Comparison of ENCODE assay signal across 23 cellular contexts in the genomic region with DNA sequence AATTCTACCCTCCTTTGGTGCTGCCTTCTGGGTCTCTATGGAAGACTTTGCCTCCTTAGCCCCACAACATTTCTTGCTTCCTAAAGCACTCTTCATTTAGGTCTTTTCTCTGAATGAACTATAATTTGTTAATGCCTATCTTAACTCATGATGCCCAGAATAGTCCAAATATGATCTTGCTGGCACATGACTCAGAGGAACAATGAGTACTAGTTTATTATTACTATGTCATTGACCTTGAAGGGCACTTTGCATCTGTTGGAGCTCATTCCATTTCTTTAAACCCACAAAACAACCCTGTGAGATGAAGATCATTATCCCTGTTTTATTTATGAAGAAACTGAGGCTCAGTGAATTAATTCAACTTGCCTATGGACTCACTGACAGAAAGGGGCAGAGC.
DNase-seq lines count a peak whose midpoint lies in the region; ATAC-seq, FAIRE-seq and TF ChIP-seq lines count a peak whose summit lies in the region.
"Had no signal": no experiment of that assay in that cellular context is flagged by ENCODE, and none has a peak within 500 bp of the region (broad histone marks: within the 10 kb centered on the region; RNA-seq: fewer than 3 reads in every experiment).

No MANE protein-coding gene starts in this region.

- H3K4me3 Mint-ChIP-seq in activated CD4-positive, alpha-beta T cell treated with anti-CD3 and anti-CD28 coated beads, Interleukin-2, amount 10 ng/mL, durations not matched to agents 7 days and 5 days, result no peak overlapping the region
- H3K4me3 Mint-ChIP-seq: CD4-positive, alpha-beta T cell had no signal

- in situ Hi-C loops in gastrocnemius medialis (cut with MboI; ENCODE audit: low sequenced_read_pairs in 4 of 4), result loop anchor here (10.0 to 25.0 kb wide), 5 partner anchors 214 to 704 kb away; a partner anchor contains a TSS

- CTCF ChIA-PET in activated CD4-positive, alpha-beta T cell treated with anti-CD3 and anti-CD28 coated beads, Interleukin-2, amount 10 ng/mL, durations not matched to agents 7 days and 5 days (lab: Charles Lee), result no interaction called here

- H3K27me3 Mint-ChIP-seq in activated CD4-positive, alpha-beta T cell treated with anti-CD3 and anti-CD28 coated beads, Interleukin-2, amount 10 ng/mL, durations not matched to agents 7 days and 5 days, result no peaks in the 10 kb centered on the region
- H3K27me3 Mint-ChIP-seq: CD4-positive, alpha-beta T cell had no signal

- TF ChIP-seq CTCF in esophagus squamous epithelium (IDR thresholded peaks at IDR 0.05) (no peak), right atrium auricular region (IDR thresholded peaks at IDR 0.05) (no peak), gastrocnemius medialis (IDR thresholded peaks at IDR 0.05 in 4 of 5, conservative IDR thresholded peaks at IDR 0.05 in 1 of 5) (no peak), WERI-Rb-1 (IDR thresholded peaks at IDR 0.05; ENCODE audit: low read depth, low read length) (no peak)

- H3K4me1 ChIP-seq in esophagus squamous epithelium, result no peaks in the 10 kb centered on the region
- no peaks in the 10 kb centered on the region for H3K4me1 ChIP-seq in right atrium auricular region
- H3K4me1 ChIP-seq in gastrocnemius medialis, result peaks cover 5 to 24% of the 10 kb centered on the region in 2 donors
- H3K4me1 ChIP-seq: A549 had no signal

- H3K4me1 Mint-ChIP-seq in activated CD4-positive, alpha-beta T cell treated with anti-CD3 and anti-CD28 coated beads, Interleukin-2, amount 10 ng/mL, durations not matched to agents 7 days and 5 days, result no peaks in the 10 kb centered on the region

- no peak overlapping the region for H3K4me3 ChIP-seq in esophagus squamous epithelium
- no peak overlapping the region for H3K4me3 ChIP-seq in right atrium auricular region
- no peak overlapping the region for H3K4me3 ChIP-seq in gastrocnemius medialis
- no peak overlapping the region for H3K4me3 ChIP-seq in WERI-Rb-1 (ENCODE audit: low read depth, low read length)
- H3K4me3 ChIP-seq: A549; BLaER1 treated with 17β-estradiol and CSF1 and Interleukin-3, amounts not matched to agents 10 nM and 100 nM; MG63; SK-N-MC had no signal

- H3K36me3 ChIP-seq in esophagus squamous epithelium (no peaks in the 10 kb centered on the region), right atrium auricular region (no peaks in the 10 kb centered on the region), gastrocnemius medialis (no peaks in the 10 kb centered on the region), WERI-Rb-1 (no peaks in the 10 kb centered on the region)
- H3K36me3 ChIP-seq: BLaER1 treated with 17β-estradiol and CSF1 and Interleukin-3, amounts not matched to agents 10 nM and 100 nM; MG63 had no signal

- no peaks in the 10 kb centered on the region for H3K9me3 Mint-ChIP-seq in activated CD4-positive, alpha-beta T cell treated with anti-CD3 and anti-CD28 coated beads, Interleukin-2, amount 10 ng/mL, durations not matched to agents 7 days and 5 days
- H3K9me3 Mint-ChIP-seq: CD4-positive, alpha-beta T cell had no signal

- peak; percentile 51 for DNase-seq in HCEC 1CT
- no peak for DNase-seq in esophagus squamous epithelium (lab: John Stamatoyannopoulos, UW)
- no peak for DNase-seq in right atrium auricular region (ENCODE audit: low spot score)
- no peak for DNase-seq in gastrocnemius medialis
- DNase-seq in WERI-Rb-1, result no peak
- no peak for DNase-seq in RCC 7860 (ENCODE audit: low spot score)
- no peak for DNase-seq in activated CD4-positive, alpha-beta T cell treated with anti-CD3 and anti-CD28 coated beads, Interleukin-2, amount 10 ng/mL, durations not matched to agents 7 days and 5 days
- DNase-seq: AML-193; CD4-positive, alpha-beta T cell; DMS53; KBM-7; MG63; NCI-H1105 treated with DMSO at 0.1 percent for 48 hours; NCI-H2029; NCI-H69; SIG-M5 had no signal

- ATAC-seq in gastrocnemius medialis (peak; percentile 51 to 86), HG03521 (IDR thresholded peaks at IDR 0.05; ENCODE audit: unreplicated experiment) (no peak)
- ATAC-seq: A549 had no signal

- H3K27ac ChIP-seq in esophagus squamous epithelium (peak overlapping the region in 3 of 4 donors; percentile 27 to 49 (median 42)), right atrium auricular region (peak overlapping the region; percentile 2 to 57), gastrocnemius medialis (peak overlapping the region in 3 of 4 donors; percentile 34 to 51 (median 49)), WERI-Rb-1 (no peak overlapping the region)
- H3K27ac ChIP-seq: A549; BLaER1 treated with 17β-estradiol and CSF1 and Interleukin-3, amounts not matched to agents 10 nM and 100 nM; RWPE1; SK-N-MC had no signal

- POLR2A ChIA-PET in activated CD4-positive, alpha-beta T cell treated with anti-CD3 and anti-CD28 coated beads, Interleukin-2, amount 10 ng/mL, durations not matched to agents 7 days and 5 days (lab: Charles Lee), result no interaction called here

- intact Hi-C loops in esophagus squamous epithelium (cut with DNase I) (loop anchor here (10.0 kb wide), 1 partner anchor 704 kb away; no protein-coding TSS in a partner anchor), gastrocnemius medialis (cut with DNase I; ENCODE audit: low total_unique reads) (loop anchor here (5.0 kb wide), 1 partner anchor 201 kb away; no protein-coding TSS in a partner anchor)

- H3K27ac Mint-ChIP-seq in activated CD4-positive, alpha-beta T cell treated with anti-CD3 and anti-CD28 coated beads, Interleukin-2, amount 10 ng/mL, durations not matched to agents 7 days and 5 days, result no peak overlapping the region
- H3K27ac Mint-ChIP-seq: CD4-positive, alpha-beta T cell had no signal

- H3K27me3 ChIP-seq in esophagus squamous epithelium (no peaks in the 10 kb centered on the region), right atrium auricular region (no peaks in the 10 kb centered on the region), gastrocnemius medialis (no peaks in the 10 kb centered on the region), WERI-Rb-1 (ENCODE audit: insufficient read depth, low read depth, severe bottlenecking) (no peaks in the 10 kb centered on the region)
- H3K27me3 ChIP-seq: BLaER1 treated with 17β-estradiol and CSF1 and Interleukin-3, amounts not matched to agents 10 nM and 100 nM; MG63 had no signal

- no peaks in the 10 kb centered on the region for H3K36me3 Mint-ChIP-seq in activated CD4-positive, alpha-beta T cell treated with anti-CD3 and anti-CD28 coated beads, Interleukin-2, amount 10 ng/mL, durations not matched to agents 7 days and 5 days (ENCODE audit: low read depth)

- no peak for TF ChIP-seq POLR2A in esophagus squamous epithelium (IDR thresholded peaks at IDR 0.05)
- TF ChIP-seq POLR2A in gastrocnemius medialis (IDR thresholded peaks at IDR 0.05), result no peak

- FAIRE-seq in RCC 7860 (lab: Jason Lieb, UNC), result no peak
- FAIRE-seq: A549, GM18507, H54 had no signal

- H3K9me3 ChIP-seq in esophagus squamous epithelium (no peaks in the 10 kb centered on the region), right atrium auricular region (no peaks in the 10 kb centered on the region), gastrocnemius medialis (no peaks in the 10 kb centered on the region), WERI-Rb-1 (ENCODE audit: severe bottlenecking) (no peaks in the 10 kb centered on the region)
- H3K9me3 ChIP-seq: A549, MG63 had no signal
